ENCODE assay signal across 1 cellular context in the genomic region with DNA sequence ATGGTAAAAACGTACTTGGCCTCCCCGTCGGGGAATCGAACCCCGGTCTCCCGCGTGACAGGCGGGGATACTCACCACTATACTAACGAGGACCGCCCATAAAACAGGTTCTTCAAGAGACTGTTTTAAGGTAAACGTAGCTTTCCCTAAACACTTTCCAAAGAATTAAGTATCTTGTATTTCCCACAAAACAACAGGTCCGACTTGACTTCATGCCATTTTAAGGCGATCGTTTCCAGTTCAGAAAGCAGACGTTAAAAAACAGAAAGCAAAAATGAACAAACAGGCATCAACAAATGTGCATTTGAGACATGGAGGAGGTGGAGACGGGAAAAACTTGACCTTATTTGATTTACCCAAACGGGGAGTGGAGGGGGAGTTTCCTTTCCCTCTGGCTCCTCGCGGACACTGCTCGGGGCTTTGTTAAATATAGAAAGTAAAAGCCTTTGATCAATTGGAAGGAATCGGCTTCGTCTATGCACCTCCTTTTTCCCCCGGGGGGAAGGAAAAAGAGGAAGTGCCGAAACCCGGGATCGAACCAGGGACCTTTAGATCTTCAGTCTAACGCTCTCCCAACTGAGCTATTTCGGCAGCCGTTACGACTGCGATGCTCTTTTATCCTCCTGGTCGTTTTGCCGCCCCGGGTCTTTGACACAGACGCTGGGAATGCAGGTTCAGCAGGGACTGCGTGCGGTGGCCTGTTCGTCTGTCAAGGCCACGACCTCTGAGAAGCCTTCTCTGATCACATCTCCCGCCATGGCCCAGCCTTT.
TF ChIP-seq lines count a peak whose summit lies in the region.

No MANE protein-coding gene starts in this region.

TF ChIP-seq in H1, 55 proteins besides CTCF, POLR2A, EP300 and RAD21 (continued from another document):
- TF ChIP-seq TAF7 (optimal IDR thresholded peaks at IDR 0.05; ENCODE audit: borderline replicate concordance, low read depth, low read length) (peak; percentile 77), CHD2 (IDR thresholded peaks at IDR 0.05; ENCODE audit: low read length) (no peak), NRF1 (IDR thresholded peaks at IDR 0.05; ENCODE audit: low read depth, low read length) (peak; percentile 34; the same call in 1 of the 2 replicates), CEBPB (IDR thresholded peaks at IDR 0.05; ENCODE audit: low read depth, low read length) (peak; percentile 54), BRCA1 (IDR thresholded peaks at IDR 0.05; ENCODE audit: low read depth, low read length) (no peak), YY1 (IDR thresholded peaks at IDR 0.05; ENCODE audit: low read depth, low read length) (0 out of 2 replicates have a peak, but pooled peaks have one; percentile 43), ZNF274 (IDR thresholded peaks at IDR 0.05; ENCODE audit: borderline replicate concordance, extremely low read depth, low read length) (no peak), KDM4A (IDR thresholded peaks at IDR 0.05; ENCODE audit: low read depth, low read length, severe bottlenecking) (peak; percentile 31), TBP (IDR thresholded peaks at IDR 0.05; ENCODE audit: low read depth, low read length) (peak; percentile 98), CBX8 (IDR thresholded peaks at IDR 0.05; ENCODE audit: borderline replicate concordance, low read depth, low read length) (no peak), SAP30 (IDR thresholded peaks at IDR 0.05; ENCODE audit: insufficient read depth, insufficient replicate concordance, low read length) (no peak), TEAD4 (IDR thresholded peaks at IDR 0.05; ENCODE audit: low read depth, low read length) (peak; percentile 66; the same call in 1 of the 2 replicates), BCL11A (IDR thresholded peaks at IDR 0.05; ENCODE audit: low read depth in 2 of 2, low read length in 2 of 2) (no peak), SIN3A (conservative IDR thresholded peaks at IDR 0.05 in 1 of 2, IDR thresholded peaks at IDR 0.05 in 1 of 2; ENCODE audit: low read depth in 1 of 2, low read length in 2 of 2) (0 out of 4 replicates have a peak, but pooled peaks have one; percentile 58 to 59), KDM5A (IDR thresholded peaks at IDR 0.05; ENCODE audit: low read length) (no peak), ASH2L (IDR thresholded peaks at IDR 0.05; ENCODE audit: low read length) (peak; percentile 99), RBBP5 (IDR thresholded peaks at IDR 0.05; ENCODE audit: borderline replicate concordance, low read depth, low read length) (peak; percentile 99)
